13 cellular contexts compared by ENCODE assay signal in genomic region chr19:10142701-10143375, GRCh38. TPM values are rescaled to one million over a fixed set of nuclear protein-coding genes. Genes with fewer than 3 reads are reported as not detected.
DNase-seq lines count a peak whose midpoint lies in the region; ATAC-seq and TF ChIP-seq lines count a peak whose summit lies in the region.
"Had no signal": no experiment of that assay in that cellular context is flagged by ENCODE, and none has a peak within 500 bp of the region (broad histone marks: within the 10 kb centered on the region; RNA-seq: fewer than 3 reads in every experiment).

No MANE protein-coding gene starts in this region.

- no peaks in the 10 kb centered on the region for H3K9me3 ChIP-seq in esophagus squamous epithelium
- H3K9me3 ChIP-seq in upper lobe of left lung = no peaks in the 10 kb centered on the region
- H3K9me3 ChIP-seq: pancreas had no signal

- 68 to 78% methylated on average over 13 of the region's 15 CpGs for WGBS in esophagus squamous epithelium, 2 donors
- 64 to 88% methylated on average over 15 of the region's 15 CpGs for WGBS in upper lobe of left lung, 2 donors

- peak overlapping the region; percentile 26 to 78 (median 58) for H3K27ac ChIP-seq in esophagus squamous epithelium
- H3K27ac ChIP-seq in upper lobe of left lung = peak overlapping the region; percentile 22 to 80 (median 64)
- H3K27ac ChIP-seq: KMS-11, pancreas had no signal

- no peak for TF ChIP-seq EP300 in upper lobe of left lung (IDR thresholded peaks at IDR 0.05)

- ATAC-seq in upper lobe of left lung (ENCODE audit: low FRiP score in 2 of 2) = peak in 1 of 2 donors; percentile 77
- no peak for ATAC-seq in Right ventricle myocardium superior (ENCODE audit: poor library complexity)
- ATAC-seq: left lobe of liver had no signal

- H3K4me1 ChIP-seq in esophagus squamous epithelium (no peaks in the 10 kb centered on the region), upper lobe of left lung (peaks cover 0 to 9% (median 9%) of the 10 kb centered on the region in 4 donors)
- H3K4me1 ChIP-seq: pancreas had no signal

- H3K4me3 ChIP-seq in esophagus squamous epithelium (no peak overlapping the region), upper lobe of left lung (no peak overlapping the region)
- H3K4me3 ChIP-seq: pancreas had no signal

- DNase-seq in activated gamma-delta T cell treated with Interleukin-2 at 50 U/mL for 16 hours (peak; percentile 58), activated gamma-delta T cell (lab: John Stamatoyannopoulos, UW) (no peak), activated T-helper 1 cell treated with Interleukin-2 at 50 U/mL for 16 hours (ENCODE audit: low read depth) (peak; percentile 42), esophagus squamous epithelium (lab: John Stamatoyannopoulos, UW) (no peak), upper lobe of left lung (peak; percentile 58 to 73), SKM-1 treated with dmso at 0.1 percent for 144 hours (lab: John Stamatoyannopoulos, UW; ENCODE audit: unreplicated experiment) (no peak), Right ventricle myocardium superior (no peak), osteocyte (ENCODE audit: extremely low spot score, unreplicated experiment) (no peak)
- DNase-seq: HCEC 1CT, NCI-H2081 treated with DMSO at 0.1 percent for 48 hours, pancreas had no signal

- no peaks in the 10 kb centered on the region for H3K4me1 Mint-ChIP-seq in osteocyte (ENCODE audit: unreplicated experiment)

- no peaks in the 10 kb centered on the region for H3K9me3 Mint-ChIP-seq in osteocyte (ENCODE audit: unreplicated experiment)

- no peak overlapping the region for H3K4me3 Mint-ChIP-seq in osteocyte (ENCODE audit: unreplicated experiment)

- TF ChIP-seq POLR2A in esophagus squamous epithelium (IDR thresholded peaks at IDR 0.05) (no peak), upper lobe of left lung (IDR thresholded peaks at IDR 0.05) (peak in 1 of 4 donors; percentile 51)

- TF ChIP-seq CTCF in esophagus squamous epithelium (IDR thresholded peaks at IDR 0.05) (peak in 1 of 6 experiments; percentile 16), upper lobe of left lung (IDR thresholded peaks at IDR 0.05) (peak in 1 of 6 experiments; percentile 21), osteocyte (IDR thresholded peaks at IDR 0.05) (no peak)

- no peaks in the 10 kb centered on the region for H3K27me3 Mint-ChIP-seq in osteocyte (ENCODE audit: unreplicated experiment)

- H3K36me3 ChIP-seq in esophagus squamous epithelium (peaks cover 61 to 100% (median 65%) of the 10 kb centered on the region in 3 donors), upper lobe of left lung (peaks cover 38 to 100% (median 90%) of the 10 kb centered on the region in 4 donors)

- intact Hi-C loops in esophagus squamous epithelium (cut with DNase I) = no loop called here
- intact Hi-C loops in Right ventricle myocardium superior (cut with DNase I) = no loop called here

- H3K27ac Mint-ChIP-seq in osteocyte (ENCODE audit: unreplicated experiment) = no peak overlapping the region

- peaks cover 34% of the 10 kb centered on the region for H3K36me3 Mint-ChIP-seq in osteocyte (ENCODE audit: unreplicated experiment)

- no peaks in the 10 kb centered on the region for H3K27me3 ChIP-seq in esophagus squamous epithelium
- no peaks in the 10 kb centered on the region for H3K27me3 ChIP-seq in upper lobe of left lung
- H3K27me3 ChIP-seq: pancreas had no signal

RNA-seq across cellular contexts. Expression of gene EIF3G, which starts 23.1 kb away (rescaled TPM):
- total RNA-seq in esophagus squamous epithelium (100 to 1,000 TPM; 146 to 253 (median 183) TPM), upper lobe of left lung (100 to 1,000 TPM; 133 to 246 (median 213) TPM), Right ventricle myocardium superior (153 TPM), osteocyte (209 and 217 TPM in 2 replicates)

RNA-seq across cellular contexts. Expression of gene P2RY11, which starts 31.3 kb away (rescaled TPM):
- total RNA-seq in esophagus squamous epithelium (1 to 10 TPM; 2.9 to 9.2 (median 5.8) TPM), upper lobe of left lung (10 to 100 TPM in 5 of 6 donors, 1 to 10 TPM in 1; 5.4 to 36.7 (median 15.3) TPM), Right ventricle myocardium superior (4.9 TPM), osteocyte (11.8 and 15.7 TPM in 2 replicates)

RNA-seq across cellular contexts. Expression of gene PPAN, which starts 36.7 kb away (rescaled TPM):
- total RNA-seq in esophagus squamous epithelium (10 to 100 TPM; 31.9 to 56.1 (median 39.6) TPM), upper lobe of left lung (10 to 100 TPM; 18.3 to 46.8 (median 37.8) TPM), Right ventricle myocardium superior (20.0 TPM), osteocyte (34.4 and 40.9 TPM in 2 replicates)

RNA-seq across cellular contexts. Expression of gene ANGPTL6, which starts 40.4 kb away (rescaled TPM):
- total RNA-seq in esophagus squamous epithelium (under 1 TPM in 1 of 4 donors, not detected in 3; 0.42 TPM), upper lobe of left lung (1 to 10 TPM in 2 of 6 donors, under 1 TPM in 2, not detected in 2; 0.17 to 2.0 (median 1.4) TPM), Right ventricle myocardium superior (not detected), osteocyte (0.18 and 0.21 TPM in 2 replicates)

RNA-seq across cellular contexts. Expression of gene DNMT1, which starts 51.9 kb away (rescaled TPM):
- total RNA-seq in esophagus squamous epithelium (10 to 100 TPM; 29.5 to 80.6 (median 48.4) TPM), upper lobe of left lung (100 to 1,000 TPM in 1 of 6 donors, 10 to 100 TPM in 5; 54.0 to 166 (median 63.9) TPM), Right ventricle myocardium superior (22.7 TPM), osteocyte (82.3 and 87.2 TPM in 2 replicates)

Comparison
In these comparisons a context has a peak if more than half of its experiments do, and no peak if none do; other contexts are left out.
1. DNase-seq: peak in activated gamma-delta T cell treated with Interleukin-2 at 50 U/mL for 16 hours (single experiment), activated T-helper 1 cell treated with Interleukin-2 at 50 U/mL for 16 hours (single experiment) and upper lobe of left lung (2 of 2); none in activated gamma-delta T cell (single experiment), esophagus squamous epithelium (single experiment), SKM-1 treated with dmso at 0.1 percent for 144 hours (single experiment), Right ventricle myocardium superior (single experiment) and osteocyte (single experiment).